In genomic region chr17:78774956-78775571, GRCh38 we compare ENCODE assay signal across 8 cellular contexts. TPM values are rescaled to one million over a fixed set of nuclear protein-coding genes. Genes with fewer than 3 reads are reported as not detected.
A peak's percentile ranks its signal among the peaks of the same experiment; 100 is the strongest.
DNase-seq lines count a peak whose midpoint lies in the region; ATAC-seq and TF ChIP-seq lines count a peak whose summit lies in the region.

No MANE protein-coding gene starts in this region.

- intact Hi-C loops in Right ventricle myocardium superior (cut with DNase I) (no loop called here), activated B cell treated with CpG ODN at 0.5 μM for 24 hours (cut with micrococcal nuclease) (loop anchor here (1.0 to 10.0 kb wide), 4 partner anchors 16 to 630 kb away; partner anchors contain the start of gene C17orf99)

- no peak overlapping the region for H3K4me3 ChIP-seq in cardiac muscle cell

- H3K4me1 ChIP-seq in cardiac muscle cell (ENCODE audit: low read depth) = peaks cover 8% of the 10 kb centered on the region
- peaks cover 11% of the 10 kb centered on the region for H3K4me1 ChIP-seq in foreskin keratinocyte

- H3K4me1 Mint-ChIP-seq in activated B cell treated with CpG ODN at 0.5 μM for 24 hours = peaks cover 85% of the 10 kb centered on the region
- peaks cover 51 to 58% of the 10 kb centered on the region in 2 donors for H3K4me1 Mint-ChIP-seq in effector memory CD8-positive, alpha-beta T cell (ENCODE audit: low read depth in 2 of 2)

- no peaks in the 10 kb centered on the region for H3K9me3 Mint-ChIP-seq in activated B cell treated with CpG ODN at 0.5 μM for 24 hours
- no peaks in the 10 kb centered on the region for H3K9me3 Mint-ChIP-seq in effector memory CD8-positive, alpha-beta T cell

- TF ChIP-seq CTCF in cardiac muscle cell (IDR thresholded peaks at IDR 0.05; ENCODE audit: low read depth, low read length) (no peak), activated B cell treated with CpG ODN at 0.5 μM for 24 hours (IDR thresholded peaks at IDR 0.05) (no peak), foreskin keratinocyte (conservative IDR thresholded peaks at IDR 0.05) (no peak)

- CTCF ChIA-PET in activated B cell treated with CpG ODN at 0.5 μM for 24 hours (lab: Charles Lee) = interaction anchor here (0.9 to 1.6 kb wide), 2 partner anchors 26 to 29 kb away, joined by 4 read pairs; no protein-coding TSS in a partner anchor

- peak overlapping the region; percentile 97 for H3K27ac Mint-ChIP-seq in activated B cell treated with CpG ODN at 0.5 μM for 24 hours
- H3K27ac Mint-ChIP-seq in effector memory CD8-positive, alpha-beta T cell = peak overlapping the region; percentile 94 to 97

- peak overlapping the region; percentile 88 for H3K4me3 Mint-ChIP-seq in activated B cell treated with CpG ODN at 0.5 μM for 24 hours
- peak overlapping the region; percentile 87 to 90 for H3K4me3 Mint-ChIP-seq in effector memory CD8-positive, alpha-beta T cell

- no peaks in the 10 kb centered on the region for H3K36me3 ChIP-seq in cardiac muscle cell

- H3K27me3 ChIP-seq in cardiac muscle cell = no peaks in the 10 kb centered on the region
- no peaks in the 10 kb centered on the region for H3K27me3 ChIP-seq in foreskin keratinocyte

- H3K9me3 ChIP-seq in cardiac muscle cell (ENCODE audit: low read depth) = no peaks in the 10 kb centered on the region

- H3K27me3 Mint-ChIP-seq in activated B cell treated with CpG ODN at 0.5 μM for 24 hours = no peaks in the 10 kb centered on the region
- no peaks in the 10 kb centered on the region for H3K27me3 Mint-ChIP-seq in effector memory CD8-positive, alpha-beta T cell

- ATAC-seq in Right ventricle myocardium superior (ENCODE audit: poor library complexity) (no peak), activated B cell treated with CpG ODN at 0.5 μM for 24 hours (ENCODE audit: low read depth) (peak; percentile 56), HG03159 (IDR thresholded peaks at IDR 0.05; ENCODE audit: unreplicated experiment) (no peak), foreskin keratinocyte (no peak)
- peak; percentile 71 for ATAC-seq in effector memory CD8-positive, alpha-beta T cell (replicated peaks)

- H3K27ac ChIP-seq in cardiac muscle cell (peak overlapping the region; percentile 37), foreskin keratinocyte (no peak overlapping the region)

- no peak for DNase-seq in cardiac muscle cell (ENCODE audit: low read depth in 1 of 2, low spot score in 1 of 2)
- no peak for DNase-seq in Right ventricle myocardium superior
- peak; percentile 57 for DNase-seq in activated B cell treated with CpG ODN at 0.5 μM for 24 hours
- DNase-seq in effector memory CD8-positive, alpha-beta T cell = peak; percentile 58 to 66 (median 60)
- DNase-seq in stimulated activated CD4-positive, alpha-beta T cell treated with anti-CD3 and anti-CD28 coated beads, Interleukin-15, amount 100 ng/mL, for 24 hours = peak; percentile 81
- no peak for DNase-seq in NCI-H2227 (lab: John Stamatoyannopoulos, UW; ENCODE audit: unreplicated experiment)
- DNase-seq in foreskin keratinocyte = no peak

- H3K36me3 Mint-ChIP-seq in activated B cell treated with CpG ODN at 0.5 μM for 24 hours (ENCODE audit: low read depth) = peaks cover 22% of the 10 kb centered on the region
- H3K36me3 Mint-ChIP-seq in effector memory CD8-positive, alpha-beta T cell (ENCODE audit: insufficient read depth) = peaks cover 56% of the 10 kb centered on the region

- POLR2A ChIA-PET in activated B cell treated with CpG ODN at 0.5 μM for 24 hours (lab: Charles Lee) = interaction anchor here (0.7 to 4.7 kb wide), 11 partner anchors 10 to 79 kb away, joined by 3 to 49 read pairs (median 4); no protein-coding TSS in a partner anchor

RNA-seq across cellular contexts. Expression of gene CYTH1, which starts 7.0 kb away (rescaled TPM):
- total RNA-seq in cardiac muscle cell (25.2 and 39.6 TPM in 2 replicates), Right ventricle myocardium superior (32.3 TPM), activated B cell treated with CpG ODN at 0.5 μM for 24 hours (368 and 391 TPM in 2 replicates), foreskin keratinocyte (23.4 and 27.4 TPM in 2 replicates)
- polyA plus RNA-seq in cardiac muscle cell (21.9 and 36.4 TPM in 2 replicates), foreskin keratinocyte (15.1 and 18.8 TPM in 2 replicates)

Comparison
In these comparisons a context has a peak if more than half of its experiments do, and no peak if none do; other contexts are left out.
1. DNase-seq: peak in activated B cell treated with CpG ODN at 0.5 μM for 24 hours (single experiment), effector memory CD8-positive, alpha-beta T cell (3 of 3) and stimulated activated CD4-positive, alpha-beta T cell treated with anti-CD3 and anti-CD28 coated beads, Interleukin-15, amount 100 ng/mL, for 24 hours (single experiment); none in cardiac muscle cell (0 of 2), Right ventricle myocardium superior (single experiment), NCI-H2227 (single experiment) and foreskin keratinocyte (0 of 2).
2. ATAC-seq: peak in activated B cell treated with CpG ODN at 0.5 μM for 24 hours (single experiment) and effector memory CD8-positive, alpha-beta T cell (single experiment); none in Right ventricle myocardium superior (single experiment), HG03159 (single experiment) and foreskin keratinocyte (single experiment).